ENCODE assay signal across 14 cellular contexts in genomic region chr1:8667869-8668595, GRCh38.
DNase-seq lines count a peak whose midpoint lies in the region; ATAC-seq, FAIRE-seq and TF ChIP-seq lines count a peak whose summit lies in the region.
"Had no signal": no experiment of that assay in that cellular context is flagged by ENCODE, and none has a peak within 500 bp of the region (broad histone marks: within the 10 kb centered on the region; RNA-seq: fewer than 3 reads in every experiment).

No MANE protein-coding gene starts in this region.

- TF ChIP-seq EP300 in GM12878 (IDR thresholded peaks at IDR 0.05; ENCODE audit: borderline replicate concordance in 1 of 2, control insufficient read depth in 1 of 2, low read depth in 2 of 2, low read length in 2 of 2), result no peak

- POLR2A ChIA-PET in GM12878 (lab: Charles Lee), result interaction anchor here (1.0 to 2.3 kb wide), 4 partner anchors 17 to 65 kb away, joined by 3 to 22 read pairs (median 8); no protein-coding TSS in a partner anchor

- no peak for TF ChIP-seq POLR2A in GM12878 (IDR thresholded peaks at IDR 0.05; ENCODE audit: low read depth, low read length)

- H3K4me3 ChIP-seq in ACC112 (ENCODE audit: low read depth, low read length) (no peak overlapping the region), GM12878 (no peak overlapping the region), lung (no peak overlapping the region), kidney (ENCODE audit: low read length in 2 of 2) (no peak overlapping the region)

- H3K36me3 ChIP-seq in ACC112 (ENCODE audit: insufficient read depth, low read length) (no peaks in the 10 kb centered on the region), GM12878 (ENCODE audit: control insufficient read depth in 2 of 2, insufficient read depth in 2 of 2, low read length in 1 of 2) (no peaks in the 10 kb centered on the region; a peak in 1 of 4 replicates), lung (ENCODE audit: control insufficient read depth in 2 of 2, insufficient read depth in 2 of 2, low read length in 2 of 2) (no peaks in the 10 kb centered on the region), kidney (ENCODE audit: control insufficient read depth in 1 of 2, insufficient read depth in 2 of 2, low read length in 2 of 2) (no peaks in the 10 kb centered on the region)

- no peak for FAIRE-seq in GM12878 (lab: Jason Lieb, UNC)
- no peak for FAIRE-seq in kidney (lab: Jason Lieb, UNC)
- FAIRE-seq: frontal cortex had no signal

- H3K79me2 ChIP-seq in ACC112 (ENCODE audit: control insufficient read depth, insufficient read depth, low read length, unreplicated experiment) (peaks cover 51% of the 10 kb centered on the region), GM12878 (ENCODE audit: control insufficient read depth, insufficient read depth, low read length) (peaks cover 76% of the 10 kb centered on the region)

- H4K20me1 ChIP-seq in GM12878 (ENCODE audit: control insufficient read depth, insufficient read depth), result no peaks in the 10 kb centered on the region

- no peak for ATAC-seq in GM12878
- ATAC-seq in lung (ENCODE audit: insufficient read depth, low FRiP score), result no peak
- no peak for ATAC-seq in stimulated activated naive CD8-positive, alpha-beta T cell treated with anti-CD3 and anti-CD28 coated beads, Interleukin-15, Interleukin-2, amounts not matched to agents 100 U/mL and 50 U/mL, for 24 hours

- H3K27ac ChIP-seq in ACC112 (ENCODE audit: low read depth, low read length), result peak overlapping the region; percentile 3; the same call in 1 of the 2 replicates
- H3K27ac ChIP-seq in GM12878 (ENCODE audit: control insufficient read depth, insufficient read depth), result no peak overlapping the region
- no peak overlapping the region for H3K27ac ChIP-seq in lung (ENCODE audit: low read depth in 1 of 2, low read length in 1 of 2)
- peak overlapping the region in 1 of 2 donors; percentile 59 for H3K27ac ChIP-seq in kidney (ENCODE audit: low read depth in 2 of 2, low read length in 2 of 2)

- WGBS in GM12878 (ENCODE audit: insufficient coverage, insufficient replicate concordance, low lambda C conversion rate, missing lambda C conversion rate), result 77% methylated on average over 5 of the region's 5 CpGs
- 78 to 87% methylated on average over 5 of the region's 5 CpGs for WGBS in lung, 2 donors

- H3K4me1 ChIP-seq in ACC112 (ENCODE audit: control insufficient read depth, insufficient read depth, low read length, unreplicated experiment) (peaks cover 44% of the 10 kb centered on the region), GM12878 (ENCODE audit: control insufficient read depth, insufficient read depth, low read length) (peaks cover 46% of the 10 kb centered on the region), lung (ENCODE audit: control insufficient read depth in 2 of 2, insufficient read depth in 2 of 2, low read length in 2 of 2) (peaks cover 14 to 61% of the 10 kb centered on the region in 2 donors), kidney (ENCODE audit: control insufficient read depth in 1 of 2, insufficient read depth in 1 of 2, low read depth in 1 of 2, low read length in 2 of 2) (peaks cover 40 to 56% of the 10 kb centered on the region in 2 donors)

- SMC1A ChIA-PET in GM12878 (lab: Charles Lee; ENCODE audit: uncharacterized antibody, unreplicated experiment), result interaction anchor here (2.0 to 20.2 kb wide), 8 partner anchors 12 to 106 kb away, joined by 5 to 587 read pairs (median 98); no protein-coding TSS in a partner anchor

- H3K27me3 ChIP-seq in ACC112 (ENCODE audit: insufficient read depth, low read length) (no peaks in the 10 kb centered on the region), GM12878 (replicated peaks in 1 of 2; ENCODE audit: control insufficient read depth in 2 of 2, insufficient read depth in 2 of 2, low read length in 1 of 2) (no peaks in the 10 kb centered on the region), lung (ENCODE audit: control insufficient read depth, insufficient read depth) (no peaks in the 10 kb centered on the region)

- intact Hi-C loops in GM12878 (cut with micrococcal nuclease; ENCODE audit: unreplicated experiment) (no loop called here), kidney (cut with DNase I) (no loop called here)

- no peak for TF ChIP-seq RAD21 in GM12878 (IDR thresholded peaks at IDR 0.05; ENCODE audit: insufficient read depth, low read depth, low read length)

- RAD21 ChIA-PET in GM12878 (lab: Charles Lee; ENCODE audit: unreplicated experiment), result interaction anchor here (0.9 to 19.8 kb wide), 4 partner anchors 22 to 107 kb away, joined by 3 to 384 read pairs (median 12); no protein-coding TSS in a partner anchor

- TF ChIP-seq CTCF in GM12878 (IDR thresholded peaks at IDR 0.05 in 2 of 3, conservative IDR thresholded peaks at IDR 0.05 in 1 of 3; ENCODE audit: control insufficient read depth in 2 of 3, extremely low read depth in 1 of 3, insufficient read depth in 1 of 3, low read depth in 3 of 3, low read length in 3 of 3) (no peak), lung (IDR thresholded peaks at IDR 0.05; ENCODE audit: control extremely low read depth, extremely low read depth) (no peak), kidney (IDR thresholded peaks at IDR 0.05; ENCODE audit: borderline replicate concordance, extremely low read depth, insufficient read depth) (no peak)

- H3K9me3 ChIP-seq in GM12878 (replicated peaks; ENCODE audit: control insufficient read depth, insufficient read depth, low read length) (no peaks in the 10 kb centered on the region), lung (ENCODE audit: control insufficient read depth in 2 of 2, insufficient read depth in 1 of 2, low read length in 1 of 2) (no peaks in the 10 kb centered on the region), kidney (ENCODE audit: control insufficient read depth in 1 of 2, low read length in 2 of 2) (no peaks in the 10 kb centered on the region)

- CTCF ChIA-PET in GM12878 (lab: Yijun Ruan, JAX), result interaction anchor here (1.1 to 7.6 kb wide), 4 partner anchors 17 to 106 kb away, joined by 3 to 50 read pairs (median 8); no protein-coding TSS in a partner anchor

- in situ Hi-C loops in GM12878 (cut with MboI), result no loop called here

- no peak overlapping the region for H3K9ac ChIP-seq in GM12878 (ENCODE audit: control insufficient read depth, insufficient read depth, low read length)
- H3K9ac ChIP-seq in kidney (ENCODE audit: low read length in 2 of 2), result no peak overlapping the region

- H2AFZ ChIP-seq in ACC112 (ENCODE audit: low read length, unreplicated experiment) (no peak overlapping the region), GM12878 (ENCODE audit: control insufficient read depth, low read depth, low read length) (no peak overlapping the region)

- H3K4me2 ChIP-seq in GM12878 (ENCODE audit: control insufficient read depth, insufficient read depth), result no peak overlapping the region

- DNase-seq in HK-2 (ENCODE audit: unreplicated experiment) (peak; percentile 29), GM12878 (ENCODE audit: low read depth, low spot score) (no peak), lung (ENCODE audit: low spot score) (peak; percentile 47), D341Med (ENCODE audit: low spot score) (no peak), kidney (no peak)
- no peak for DNase-seq in NK-92 treated with Interleukin-12 subunit alpha and Interleukin-12 subunit beta, amount 100 ng/mL, for 24 hours (lab: John Stamatoyannopoulos, UW)
- no peak for DNase-seq in stimulated activated naive CD8-positive, alpha-beta T cell treated with anti-CD3 and anti-CD28 coated beads, Interleukin-15, Interleukin-2, amounts not matched to agents 100 U/mL and 50 U/mL, for 24 hours
- DNase-seq: activated CD8-positive, alpha-beta memory T cell treated with anti-CD3 and anti-CD28 coated beads, Interleukin-2, amount 50 U/mL, for 48 hours; C1 segment of cervical spinal cord; NCI-H1105 treated with DMSO at 0.1 percent for 48 hours; stimulated activated CD4-positive, alpha-beta T cell treated with anti-CD3 and anti-CD28 coated beads, Interleukin-12 subunit alpha, Interleukin-12 subunit beta, amount 100 ng/mL, for 4 hours; T-helper 9 cell had no signal

- BruUV-seq in GM12878 (replicated peaks; lab: Mats Ljungman, UMichigan), result no TSS peak

TF ChIP-seq in GM12878, 131 proteins besides CTCF, POLR2A, EP300 and RAD21:
- TF ChIP-seq MEF2B (IDR thresholded peaks at IDR 0.05; ENCODE audit: partially characterized antibody, poor library complexity, severe bottlenecking) (peak; percentile 78), SPI1 (IDR thresholded peaks at IDR 0.05; ENCODE audit: borderline replicate concordance, insufficient read depth, low read depth, low read length) (no peak), NR2F1 (conservative IDR thresholded peaks at IDR 0.05) (peak; percentile 63; the same call in 1 of the 2 replicates), ZNF217 (IDR thresholded peaks at IDR 0.05) (no peak), ETV6 (conservative IDR thresholded peaks at IDR 0.05 in 1 of 2, IDR thresholded peaks at IDR 0.05 in 1 of 2; ENCODE audit: borderline replicate concordance in 1 of 2, low read depth in 1 of 2) (no peak)

Comparison
In these comparisons a context has a peak if more than half of its experiments do, and no peak if none do; other contexts are left out.
1. DNase-seq: peak in HK-2 (single experiment) and lung (single experiment); none in GM12878 (single experiment), NK-92 treated with Interleukin-12 subunit alpha and Interleukin-12 subunit beta, amount 100 ng/mL, for 24 hours (single experiment), D341Med (single experiment), stimulated activated naive CD8-positive, alpha-beta T cell treated with anti-CD3 and anti-CD28 coated beads, Interleukin-15, Interleukin-2, amounts not matched to agents 100 U/mL and 50 U/mL, for 24 hours (single experiment) and kidney (single experiment).